8 cellular contexts compared by ENCODE assay signal in genomic region chr12:57461904-57462306, GRCh38. TPM values are rescaled to one million over a fixed set of nuclear protein-coding genes. Genes with fewer than 3 reads are reported as not detected.
DNase-seq lines count a peak whose midpoint lies in the region; ATAC-seq and TF ChIP-seq lines count a peak whose summit lies in the region.

No MANE protein-coding gene starts in this region.

- no peaks in the 10 kb centered on the region for H3K9me3 ChIP-seq in CD4-positive, CD25-positive, alpha-beta regulatory T cell (ENCODE audit: control insufficient read depth in 2 of 2, low read length in 2 of 2)

- no peaks in the 10 kb centered on the region for H3K36me3 ChIP-seq in CD4-positive, CD25-positive, alpha-beta regulatory T cell (ENCODE audit: control insufficient read depth, insufficient read depth, low read length)

- peaks cover 5 to 55% (median 31%) of the 10 kb centered on the region in 4 donors for H3K4me1 Mint-ChIP-seq in CD4-positive, CD25-positive, alpha-beta regulatory T cell
- H3K4me1 Mint-ChIP-seq in naive B cell: peaks cover 41 to 58% (median 50%) of the 10 kb centered on the region in 3 donors

- DNase-seq in CD4-positive, CD25-positive, alpha-beta regulatory T cell: no peak
- DNase-seq in LoVo (ENCODE audit: low spot score) (peak; percentile 15), coronary artery (ENCODE audit: low spot score) (no peak), naive B cell (peak; percentile 18), DMS114 treated with DMSO at 0.1 percent for 48 hours (lab: John Stamatoyannopoulos, UW; ENCODE audit: unreplicated experiment) (no peak)

- no peaks in the 10 kb centered on the region for H3K27me3 ChIP-seq in CD4-positive, CD25-positive, alpha-beta regulatory T cell (ENCODE audit: control insufficient read depth, insufficient read depth, low read length)

- peak overlapping the region; percentile 61 for H3K4me3 ChIP-seq in CD4-positive, CD25-positive, alpha-beta regulatory T cell (ENCODE audit: low read depth, low read length)
- H3K4me3 ChIP-seq in coronary artery: peak overlapping the region; percentile 93

- peaks cover 4% of the 10 kb centered on the region for H3K36me3 Mint-ChIP-seq in CD4-positive, CD25-positive, alpha-beta regulatory T cell
- H3K36me3 Mint-ChIP-seq in naive B cell: no peaks in the 10 kb centered on the region

- H3K27ac ChIP-seq in CD4-positive, CD25-positive, alpha-beta regulatory T cell (ENCODE audit: insufficient read depth, low read length, poor library complexity, severe bottlenecking): no peak overlapping the region
- peak overlapping the region; percentile 41 to 92 for H3K27ac ChIP-seq in coronary artery

- peak overlapping the region in 1 of 3 donors; percentile 63 for H3K27ac Mint-ChIP-seq in CD4-positive, CD25-positive, alpha-beta regulatory T cell
- H3K27ac Mint-ChIP-seq in naive B cell: peak overlapping the region in 4 of 6 donors; percentile 87 to 92 (median 92)

- no peak for TF ChIP-seq CTCF in coronary artery (IDR thresholded peaks at IDR 0.05)

- H3K4me3 Mint-ChIP-seq in CD4-positive, CD25-positive, alpha-beta regulatory T cell: peak overlapping the region; percentile 21 to 96 (median 88)
- H3K4me3 Mint-ChIP-seq in naive B cell: peak overlapping the region; percentile 87 to 96 (median 94)

- H3K27me3 Mint-ChIP-seq in CD4-positive, CD25-positive, alpha-beta regulatory T cell: peaks cover 44% of the 10 kb centered on the region
- H3K27me3 Mint-ChIP-seq in naive B cell: no peaks in the 10 kb centered on the region

- no peaks in the 10 kb centered on the region for H3K9me3 Mint-ChIP-seq in CD4-positive, CD25-positive, alpha-beta regulatory T cell
- H3K9me3 Mint-ChIP-seq in naive B cell: no peaks in the 10 kb centered on the region

- ATAC-seq in CD4-positive, CD25-positive, alpha-beta regulatory T cell (ENCODE audit: low read depth in 2 of 2): no peak
- ATAC-seq in naive B cell (ENCODE audit: low read depth in 2 of 2) (no peak), HG02885 (IDR thresholded peaks at IDR 0.05; ENCODE audit: poor library complexity, unreplicated experiment) (no peak), HG03108 (IDR thresholded peaks at IDR 0.05; ENCODE audit: unreplicated experiment) (no peak), HG03521 (IDR thresholded peaks at IDR 0.05; ENCODE audit: unreplicated experiment) (no peak)

- H3K4me1 ChIP-seq in CD4-positive, CD25-positive, alpha-beta regulatory T cell (ENCODE audit: control insufficient read depth, insufficient read depth, low read length, poor library complexity, severe bottlenecking): peaks cover 40% of the 10 kb centered on the region

RNA-seq across cellular contexts. Expression of gene GLI1, which starts 2.3 kb away (rescaled TPM):
- total RNA-seq in CD4-positive, CD25-positive, alpha-beta regulatory T cell: 0.47 TPM
- polyA plus RNA-seq in CD4-positive, CD25-positive, alpha-beta regulatory T cell: under 1 TPM in 3 of 4 donors, not detected in 1; 0.07 to 0.23 (median 0.13) TPM
- polyA plus RNA-seq in naive B cell (ENCODE audit: low read depth in 6 of 6): 1 to 10 TPM in 4 of 6 donors, under 1 TPM in 2; 0.27 to 2.4 (median 1.1) TPM

RNA-seq across cellular contexts. Expression of gene INHBE, which starts 6.8 kb away (rescaled TPM):
- not detected for total RNA-seq in CD4-positive, CD25-positive, alpha-beta regulatory T cell
- polyA plus RNA-seq in CD4-positive, CD25-positive, alpha-beta regulatory T cell: under 1 TPM in 1 of 4 donors, not detected in 3; 0.06 TPM
- polyA plus RNA-seq in naive B cell (ENCODE audit: low read depth in 6 of 6): under 1 TPM in 1 of 6 donors, not detected in 5; 0.44 TPM

RNA-seq across cellular contexts. Expression of gene ARHGAP9, which starts 17.8 kb away (rescaled TPM):
- 403 TPM for total RNA-seq in CD4-positive, CD25-positive, alpha-beta regulatory T cell
- polyA plus RNA-seq in CD4-positive, CD25-positive, alpha-beta regulatory T cell: 100 to 1,000 TPM; 173 to 192 (median 182) TPM
- 100 to 1,000 TPM; 152 to 231 (median 164) TPM for polyA plus RNA-seq in naive B cell (ENCODE audit: low read depth in 6 of 6)

RNA-seq across cellular contexts. Expression of gene MARS1, which starts 26.0 kb away (rescaled TPM):
- 219 TPM for total RNA-seq in CD4-positive, CD25-positive, alpha-beta regulatory T cell
- polyA plus RNA-seq in CD4-positive, CD25-positive, alpha-beta regulatory T cell: 10 to 100 TPM; 71.9 to 89.4 (median 80.1) TPM
- 10 to 100 TPM; 53.1 to 78.7 (median 63.0) TPM for polyA plus RNA-seq in naive B cell (ENCODE audit: low read depth in 6 of 6)

RNA-seq across cellular contexts. Expression of gene INHBC, which starts 27.3 kb away (rescaled TPM):
- not detected for total RNA-seq in CD4-positive, CD25-positive, alpha-beta regulatory T cell
- under 1 TPM in 1 of 4 donors, not detected in 3; 0.21 TPM for polyA plus RNA-seq in CD4-positive, CD25-positive, alpha-beta regulatory T cell
- not detected for polyA plus RNA-seq in naive B cell (ENCODE audit: low read depth in 6 of 6)

Comparison
In these comparisons a context has a peak if more than half of its experiments do, and no peak if none do; other contexts are left out.
1. DNase-seq: peak in LoVo (single experiment) and naive B cell (single experiment); none in CD4-positive, CD25-positive, alpha-beta regulatory T cell (0 of 3), coronary artery (single experiment) and DMS114 treated with DMSO at 0.1 percent for 48 hours (single experiment).